8 cellular contexts compared by ENCODE assay signal in the genomic region with DNA sequence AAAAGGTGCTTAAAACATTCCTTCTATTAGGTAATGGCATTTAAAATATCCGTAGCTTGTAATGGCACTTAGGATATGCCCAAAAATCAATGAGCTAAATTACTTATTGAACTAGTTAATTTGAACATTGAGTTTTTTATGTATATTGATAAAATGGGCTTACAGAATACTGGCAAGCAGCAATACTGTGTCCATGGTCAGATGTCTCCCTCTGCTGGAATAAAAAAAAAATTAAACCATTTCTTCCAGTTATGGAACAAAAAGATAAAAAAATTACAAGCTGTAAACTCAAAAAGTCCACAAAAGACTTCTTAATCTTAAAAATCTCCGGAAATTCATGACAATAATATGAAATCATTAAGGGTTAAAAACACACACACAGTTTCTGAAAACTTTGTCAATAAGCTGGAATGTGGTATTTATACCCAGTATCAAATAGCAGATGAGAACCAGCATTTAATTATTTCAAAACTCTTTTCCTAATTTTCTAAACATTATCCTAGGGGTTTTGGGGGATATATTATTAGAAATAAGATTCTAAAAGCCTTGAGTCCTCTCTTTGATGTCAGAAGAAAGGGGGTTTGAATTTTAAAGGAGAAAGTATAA. TPM values are rescaled to one million over a fixed set of nuclear protein-coding genes. Genes with fewer than 3 reads are reported as not detected.
DNase-seq lines count a peak whose midpoint lies in the region; ATAC-seq and TF ChIP-seq lines count a peak whose summit lies in the region.

No MANE protein-coding gene starts in this region.

- no peaks in the 10 kb centered on the region for H3K79me2 ChIP-seq in PC-9 (ENCODE audit: low read depth)

- no peaks in the 10 kb centered on the region for H3K9me2 ChIP-seq in PC-9 (ENCODE audit: insufficient read depth)

- no peaks in the 10 kb centered on the region for H3F3A ChIP-seq in PC-9 (ENCODE audit: insufficient read depth, low read depth)

- peaks cover 70% of the 10 kb centered on the region for H3K27me3 ChIP-seq in PC-9 (ENCODE audit: insufficient read depth, low read depth)

- POLR2A ChIA-PET in AG04449 (lab: Yijun Ruan, JAX) = no interaction called here
- POLR2A ChIA-PET in PC-9 (lab: Charles Lee; ENCODE audit: unreplicated experiment) = no interaction called here

- H4K20me1 ChIP-seq in PC-9 (ENCODE audit: insufficient read depth) = no peaks in the 10 kb centered on the region

- TF ChIP-seq CTCF in AG04449 (IDR thresholded peaks at IDR 0.05; ENCODE audit: insufficient read depth, low read length, missing control alignments) (peak; percentile 15), GM12873 (IDR thresholded peaks at IDR 0.05; ENCODE audit: insufficient read depth, low read depth, low read length, missing control alignments) (peak; percentile 36), PC-9 (conservative IDR thresholded peaks at IDR 0.05) (peak; percentile 75)

- H2AFZ ChIP-seq in PC-9 = no peak overlapping the region

- H3K4me3 ChIP-seq in AG04449 (ENCODE audit: low read depth, low read length) = no peak overlapping the region
- no peak overlapping the region for H3K4me3 ChIP-seq in PC-9

- H3K27ac ChIP-seq in PC-9 = no peak overlapping the region

- no peaks in the 10 kb centered on the region for H3K9me3 ChIP-seq in PC-9 (ENCODE audit: insufficient read depth, low read depth)

- H3K4me2 ChIP-seq in PC-9 = no peak overlapping the region

- no peak for DNase-seq in AG04449 (ENCODE audit: low read depth, low spot score)
- peak in 1 of 2 experiments; percentile 45 for DNase-seq in PC-9
- DNase-seq in foreskin melanocyte = peak; percentile 30
- no peak for DNase-seq in GM19240 (ENCODE audit: insufficient read length, low spot score)
- no peak for DNase-seq in GDM1 (lab: John Stamatoyannopoulos, UW)

- no peaks in the 10 kb centered on the region for H3K36me3 ChIP-seq in PC-9 (ENCODE audit: low read depth)

- no peaks in the 10 kb centered on the region for H3K4me1 ChIP-seq in PC-9 (replicated peaks; ENCODE audit: insufficient read depth)

- ATAC-seq in HG03025 (IDR thresholded peaks at IDR 0.05; ENCODE audit: low FRiP score, unreplicated experiment) (no peak), GM18907 (IDR thresholded peaks at IDR 0.05; ENCODE audit: unreplicated experiment) (no peak)

- CTCF ChIA-PET in AG04449 (lab: Yijun Ruan, JAX) = interaction anchor here (0.7 to 1.2 kb wide), 4 partner anchors 17 to 318 kb away, joined by 3 to 4 read pairs (median 4); no protein-coding TSS in a partner anchor
- CTCF ChIA-PET in PC-9 (lab: Charles Lee) = interaction anchor here (0.6 kb wide), 4 partner anchors 11 to 1791 kb away, joined by 3 to 10 read pairs (median 4); no protein-coding TSS in a partner anchor

- intact Hi-C loops in PC-9 (cut with micrococcal nuclease; ENCODE audit: unreplicated experiment) = loop anchor here (10.0 kb wide), 1 partner anchor 300 kb away; no protein-coding TSS in a partner anchor

- no TSS peak for BruUV-seq in PC-9 (replicated peaks; lab: Mats Ljungman, UMichigan)

RNA-seq across cellular contexts. Expression of a gene that starts 21.5 kb away (rescaled TPM):
- 98.2 and 128 TPM in 2 replicates for total RNA-seq in PC-9 (2021)

Comparison
In these comparisons a context has a peak if more than half of its experiments do, and no peak if none do; other contexts are left out.
1. CTCF ChIP-seq: peak in every context shown above with its lines; median percentile 75 in PC-9; 36 in GM12873; 15 in AG04449.